Comparison of ENCODE assay signal across 25 cellular contexts in genomic region chr12:41228066-41228820, GRCh38. TPM values are rescaled to one million over a fixed set of nuclear protein-coding genes. Genes with fewer than 3 reads are reported as not detected.
DNase-seq lines count a peak whose midpoint lies in the region; ATAC-seq, FAIRE-seq and TF ChIP-seq lines count a peak whose summit lies in the region.
"Had no signal": no experiment of that assay in that cellular context is flagged by ENCODE, and none has a peak within 500 bp of the region (broad histone marks: within the 10 kb centered on the region; RNA-seq: fewer than 3 reads in every experiment).

No MANE protein-coding gene starts in this region.

- H3K4me1 ChIP-seq in OCI-LY3 (ENCODE audit: low read length) = no peaks in the 10 kb centered on the region
- H3K4me1 ChIP-seq: Caco-2, SJSA1 had no signal

- DNase-seq in GM18507 (ENCODE audit: extremely low spot score, insufficient read length, low read depth) = no peak
- DNase-seq in naive B cell = no peak
- no peak for DNase-seq in putamen (ENCODE audit: low spot score)
- DNase-seq in substantia nigra (lab: John Stamatoyannopoulos, UW) = no peak
- DNase-seq in glomerular visceral epithelial cell (ENCODE audit: extremely low spot score) = no peak
- DNase-seq: Caco-2; CD4-positive, alpha-beta T cell; DMS 273 treated with DMSO at 0.1 percent for 48 hours; DMS79 treated with DMSO at 0.1 percent for 48 hours; H7; IMR-90; NCI-H1417 treated with DMSO at 0.1 percent for 48 hours; NCI-H187; NCI-H510A; NCI-H748 treated with DMSO at 0.1 percent for 48 hours; NK-92 treated with Interleukin-12 subunit alpha and Interleukin-12 subunit beta, amount 100 ng/mL, for 24 hours had no signal

- H3K79me2 ChIP-seq in OCI-LY3 (ENCODE audit: low read length) = no peaks in the 10 kb centered on the region

- no peaks in the 10 kb centered on the region for H3K27me3 Mint-ChIP-seq in naive B cell
- H3K27me3 Mint-ChIP-seq: CD4-positive, alpha-beta T cell had no signal

- peaks cover 11 to 17% (median 13%) of the 10 kb centered on the region in 3 donors for H3K4me1 Mint-ChIP-seq in naive B cell

- no peak overlapping the region for H3K27ac ChIP-seq in OCI-LY3 (ENCODE audit: low read length)
- H3K27ac ChIP-seq in substantia nigra (ENCODE audit: low read depth, low read length, poor library complexity, severe bottlenecking) = no peak overlapping the region
- H3K27ac ChIP-seq: KMS-11, SJSA1 had no signal

- H3K36me3 ChIP-seq in OCI-LY3 (replicated peaks; ENCODE audit: low read depth, low read length) = no peaks in the 10 kb centered on the region
- H3K36me3 ChIP-seq: SJSA1 had no signal

- 0 out of 2 replicates have a peak overlapping the region, but pooled peaks have one; percentile 27 for H2AFZ ChIP-seq in OCI-LY3 (ENCODE audit: low read depth, low read length)

- no peaks in the 10 kb centered on the region for H3K27me3 ChIP-seq in OCI-LY3 (ENCODE audit: low read depth, low read length)
- H3K27me3 ChIP-seq: SJSA1 had no signal

- 0 out of 2 replicates have a peak overlapping the region, but pooled peaks have one; percentile 6 for H3K4me3 ChIP-seq in OCI-LY3 (ENCODE audit: low read length)
- H3K4me3 ChIP-seq: SJSA1 had no signal

- no peaks in the 10 kb centered on the region for H3K9me3 Mint-ChIP-seq in naive B cell

- no peak overlapping the region for H3K9ac ChIP-seq in OCI-LY3 (ENCODE audit: low read length)
- H3K9ac ChIP-seq: KMS-11 had no signal

- H3K36me3 Mint-ChIP-seq in naive B cell = no peaks in the 10 kb centered on the region

- H4K20me1 ChIP-seq in OCI-LY3 (ENCODE audit: insufficient read depth, low read length) = no peaks in the 10 kb centered on the region

- peak overlapping the region in 4 of 8 donors; percentile 4 to 51 (median 25) for H3K4me3 Mint-ChIP-seq in naive B cell
- H3K4me3 Mint-ChIP-seq: CD4-positive, alpha-beta T cell had no signal

- peak; percentile 15 for ATAC-seq in HG03378 (IDR thresholded peaks at IDR 0.05; ENCODE audit: unreplicated experiment)
- no peak for ATAC-seq in naive B cell (ENCODE audit: low read depth in 2 of 2)
- ATAC-seq in HG03097 (IDR thresholded peaks at IDR 0.05; ENCODE audit: low FRiP score, unreplicated experiment) = no peak
- ATAC-seq: Right ventricle myocardium inferior had no signal

- TF ChIP-seq CTCF in OCI-LY3 (IDR thresholded peaks at IDR 0.05; ENCODE audit: low read depth, low read length) = no peak

- H3K9me3 ChIP-seq in OCI-LY3 (ENCODE audit: insufficient read depth, low read length) = no peaks in the 10 kb centered on the region
- H3K9me3 ChIP-seq: Caco-2, SJSA1 had no signal

- peak; percentile 44 for FAIRE-seq in GM18507 (lab: Jason Lieb, UNC)
- FAIRE-seq: GM12891, RCC 7860 had no signal

- H3K4me2 ChIP-seq in OCI-LY3 (ENCODE audit: low read length) = peak overlapping the region; percentile 31
- H3K4me2 ChIP-seq: KMS-11 had no signal

- peak overlapping the region in 5 of 6 donors; percentile 3 to 71 (median 37) for H3K27ac Mint-ChIP-seq in naive B cell
- H3K27ac Mint-ChIP-seq: CD4-positive, alpha-beta T cell had no signal

RNA-seq across cellular contexts. Expression of gene PDZRN4, which starts 40.1 kb away (rescaled TPM):
- polyA plus RNA-seq in naive B cell (ENCODE audit: low read depth in 6 of 6) = not detected
- polyA plus RNA-seq: BJ, IMR-90 had no signal
